12 cellular contexts compared by ENCODE assay signal in genomic region chr2:30334738-30335426, GRCh38.
DNase-seq lines count a peak whose midpoint lies in the region; ATAC-seq, FAIRE-seq and TF ChIP-seq lines count a peak whose summit lies in the region.
"Had no signal": no experiment of that assay in that cellular context is flagged by ENCODE, and none has a peak within 500 bp of the region (broad histone marks: within the 10 kb centered on the region; RNA-seq: fewer than 3 reads in every experiment).

No MANE protein-coding gene starts in this region.

- H3K36me3 ChIP-seq in BLaER1 = no peaks in the 10 kb centered on the region

- H3K27me3 ChIP-seq in BLaER1 = no peaks in the 10 kb centered on the region
- no peaks in the 10 kb centered on the region for H3K27me3 ChIP-seq in right cardiac atrium (ENCODE audit: control insufficient read depth, insufficient read depth)

- H3K27ac ChIP-seq in BLaER1 (peak overlapping the region; percentile 57), right cardiac atrium (ENCODE audit: low read length) (no peak overlapping the region)

- no peak overlapping the region for H3K4me3 ChIP-seq in BLaER1
- H3K4me3 ChIP-seq in right cardiac atrium (ENCODE audit: low read length) = no peak overlapping the region

- peaks cover 67% of the 10 kb centered on the region for H3K4me1 ChIP-seq in BLaER1
- H3K4me1 ChIP-seq in right cardiac atrium (ENCODE audit: control insufficient read depth, insufficient read depth, low read length) = peaks cover 13% of the 10 kb centered on the region

- H3K9ac ChIP-seq in BLaER1 = peak overlapping the region; percentile 17; the same call in 1 of the 2 replicates

- 0 out of 2 replicates have a peak, but pooled peaks have one; percentile 19 for TF ChIP-seq CTCF in GM12874 (IDR thresholded peaks at IDR 0.05; ENCODE audit: insufficient read depth, low read depth, low read length)

- H4K20me1 ChIP-seq in BLaER1 = no peaks in the 10 kb centered on the region

- H3K4me2 ChIP-seq in BLaER1 = peak overlapping the region; percentile 81

- no peak for FAIRE-seq in urothelium cell line (lab: Jason Lieb, UNC)
- no peak for FAIRE-seq in frontal cortex (lab: Jason Lieb, UNC)

- ATAC-seq in right cardiac atrium = peak; percentile 13 to 44

- DNase-seq in SW480 (ENCODE audit: low spot score) = peak; percentile 14
- DNase-seq in right cardiac atrium = no peak
- no peak for DNase-seq in urothelium cell line (ENCODE audit: low spot score)
- DNase-seq in frontal cortex (ENCODE audit: low spot score in 2 of 2) = no peak
- no peak for DNase-seq in cortex of kidney (lab: John Stamatoyannopoulos, UW)
- no peak for DNase-seq in NCI-H1436 treated with DMSO at 0.1 percent for 48 hours (lab: John Stamatoyannopoulos, UW)
- DNase-seq: activated CD4-positive, CD25-positive, alpha-beta regulatory T cell treated with anti-CD3 and anti-CD28 coated beads, Interleukin-2, amount 50 U/mL, for 72 hours; effector CD8-positive, alpha-beta T cell; mammary epithelial cell; stimulated activated CD4-positive, alpha-beta T cell treated with anti-CD3 and anti-CD28 coated beads, Interleukin-2, amount 100 ng/mL, for 48 hours had no signal

- intact Hi-C loops in right cardiac atrium (cut with DNase I) = loop anchor here in 1 of 4 donors (10.0 kb wide), 1 partner anchor 370 kb away; no protein-coding TSS in a partner anchor

- WGBS in right cardiac atrium = 57% methylated on average over 3 of the region's 3 CpGs

- peaks cover 9% of the 10 kb centered on the region for H3K9me3 ChIP-seq in BLaER1
- H3K9me3 ChIP-seq in right cardiac atrium (ENCODE audit: control insufficient read depth, low read length) = no peaks in the 10 kb centered on the region
